In the genomic region with DNA sequence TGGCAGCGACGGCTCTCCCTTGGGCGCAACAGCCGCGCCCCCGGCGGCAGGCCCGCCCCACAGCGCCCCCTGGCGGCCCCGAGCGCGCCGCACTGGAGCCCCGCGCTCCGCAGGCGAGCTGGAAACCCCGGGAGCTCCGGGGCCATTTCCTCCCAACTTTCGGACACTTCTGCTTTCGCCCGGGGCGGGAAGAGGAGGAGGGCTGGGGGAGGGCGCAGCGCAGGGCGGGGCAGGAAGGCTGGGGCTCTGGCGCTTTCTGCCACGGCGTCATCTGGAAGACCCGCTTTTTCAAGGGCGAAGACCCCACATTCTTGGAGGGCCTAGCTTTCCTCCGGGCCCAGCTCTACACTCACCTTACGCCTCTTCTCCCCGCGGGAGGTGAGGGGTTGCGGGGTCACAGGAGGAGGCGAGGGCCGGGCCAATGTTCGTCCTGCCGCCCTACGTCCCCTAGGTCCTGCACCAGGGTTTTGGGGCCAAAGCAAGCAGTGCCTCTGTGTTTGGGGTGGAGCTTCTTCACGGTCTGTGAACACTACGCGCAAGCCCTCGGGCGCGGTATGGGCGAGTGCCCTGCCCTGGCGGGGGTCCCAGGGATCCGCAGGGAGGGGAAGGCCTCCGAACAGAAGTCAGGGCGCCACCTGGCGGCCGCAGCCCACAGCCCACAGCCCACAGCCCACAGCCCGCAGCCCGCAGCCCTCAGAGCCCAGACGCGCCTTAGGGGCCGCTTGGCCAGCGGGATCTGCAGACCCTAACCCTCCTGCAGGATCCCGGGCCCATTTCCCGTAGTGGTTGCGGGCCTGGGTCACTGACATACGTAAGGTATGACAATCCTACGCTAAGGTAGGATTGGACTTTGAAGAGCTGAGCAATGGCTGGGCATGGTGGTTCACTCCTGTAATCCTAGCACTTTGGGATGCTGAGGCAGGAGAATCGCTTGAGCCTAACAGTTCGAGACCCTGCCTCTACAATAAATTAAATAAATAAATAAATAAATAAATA, we compare ENCODE assay signal across 1 cellular context.
TF ChIP-seq lines count a peak whose summit lies in the region.

No MANE protein-coding gene starts in this region.

TF ChIP-seq in HepG2, 621 proteins besides CTCF, POLR2A, EP300 and RAD21 (continued from another document and continues in another):
- TF ChIP-seq REPIN1 (CRISPR knock-in tag; IDR thresholded peaks at IDR 0.05; ENCODE audit: borderline replicate concordance, low read depth) (peak; percentile 53), CC2D1A (CRISPR knock-in tag; IDR thresholded peaks at IDR 0.05) (no peak), ZNF24 (IDR thresholded peaks at IDR 0.05) (0 out of 2 replicates have a peak, but pooled peaks have one; percentile 34), SIN3A (IDR thresholded peaks at IDR 0.05; ENCODE audit: borderline replicate concordance, low read depth, low read length) (0 out of 2 replicates have a peak, but pooled peaks have one; percentile 19), BORCS8-MEF2B (CRISPR knock-in tag; IDR thresholded peaks at IDR 0.05) (peak; percentile 85), ZNF501 (CRISPR knock-in tag; IDR thresholded peaks at IDR 0.05) (peak; percentile 62; the same call in 1 of the 2 replicates), NFE2L1 (CRISPR knock-in tag; IDR thresholded peaks at IDR 0.05; ENCODE audit: borderline replicate concordance) (no peak), TARDBP (CRISPR knock-in tag; IDR thresholded peaks at IDR 0.05) (peak; percentile 17), CBX2 (IDR thresholded peaks at IDR 0.05; ENCODE audit: low read depth, low read length) (no peak), CBX2 (CRISPR knock-in tag; IDR thresholded peaks at IDR 0.05; ENCODE audit: low read depth) (no peak), SIN3B (IDR thresholded peaks at IDR 0.05; ENCODE audit: low read length) (no peak), ZFX (CRISPR knock-in tag; IDR thresholded peaks at IDR 0.05; ENCODE audit: low read depth) (peak; percentile 88), NRL (CRISPR knock-in tag; IDR thresholded peaks at IDR 0.05; ENCODE audit: borderline replicate concordance) (peak; percentile 20; the same call in 1 of the 2 replicates), ZNF430 (CRISPR knock-in tag; IDR thresholded peaks at IDR 0.05) (peak; percentile 81), ZNF563 (CRISPR knock-in tag; IDR thresholded peaks at IDR 0.05) (peak; percentile 73; the same call in 1 of the 2 replicates), SIX4 (CRISPR knock-in tag; IDR thresholded peaks at IDR 0.05) (no peak), KAT7 (CRISPR knock-in tag; IDR thresholded peaks at IDR 0.05; ENCODE audit: borderline replicate concordance) (no peak), EEA1 (CRISPR knock-in tag; IDR thresholded peaks at IDR 0.05; ENCODE audit: borderline replicate concordance) (no peak), PAWR (CRISPR knock-in tag; IDR thresholded peaks at IDR 0.05; ENCODE audit: borderline replicate concordance) (no peak), HOXA9 (CRISPR knock-in tag; IDR thresholded peaks at IDR 0.05; ENCODE audit: borderline replicate concordance) (no peak), ZKSCAN1 (IDR thresholded peaks at IDR 0.05; ENCODE audit: low read length) (no peak), MAZ (IDR thresholded peaks at IDR 0.05; ENCODE audit: borderline replicate concordance, low read depth, low read length) (peak; percentile 61; the same call in 1 of the 2 replicates), MAZ (CRISPR knock-in tag; IDR thresholded peaks at IDR 0.05; ENCODE audit: low read depth) (peak; percentile 78), CEBPG (CRISPR knock-in tag; IDR thresholded peaks at IDR 0.05) (no peak), ZNF33B (CRISPR knock-in tag; IDR thresholded peaks at IDR 0.05) (no peak), ZNF83 (CRISPR knock-in tag; IDR thresholded peaks at IDR 0.05; ENCODE audit: borderline replicate concordance) (no peak), PHF8 (CRISPR knock-in tag; IDR thresholded peaks at IDR 0.05) (peak; percentile 87), NR2F1 (CRISPR knock-in tag; IDR thresholded peaks at IDR 0.05) (peak; percentile 15 to 43; a peak in 1 of 4 replicates), ZNF160 (CRISPR knock-in tag; IDR thresholded peaks at IDR 0.05) (no peak), SCMH1 (CRISPR knock-in tag; IDR thresholded peaks at IDR 0.05; ENCODE audit: borderline replicate concordance) (no peak), TMF1 (CRISPR knock-in tag; IDR thresholded peaks at IDR 0.05; ENCODE audit: low read depth) (0 out of 2 replicates have a peak, but pooled peaks have one; percentile 32), ZNF598 (CRISPR knock-in tag; IDR thresholded peaks at IDR 0.05; ENCODE audit: borderline replicate concordance) (no peak; the same call in 1 of the 2 replicates)
- TF ChIP-seq, protein P1, sequence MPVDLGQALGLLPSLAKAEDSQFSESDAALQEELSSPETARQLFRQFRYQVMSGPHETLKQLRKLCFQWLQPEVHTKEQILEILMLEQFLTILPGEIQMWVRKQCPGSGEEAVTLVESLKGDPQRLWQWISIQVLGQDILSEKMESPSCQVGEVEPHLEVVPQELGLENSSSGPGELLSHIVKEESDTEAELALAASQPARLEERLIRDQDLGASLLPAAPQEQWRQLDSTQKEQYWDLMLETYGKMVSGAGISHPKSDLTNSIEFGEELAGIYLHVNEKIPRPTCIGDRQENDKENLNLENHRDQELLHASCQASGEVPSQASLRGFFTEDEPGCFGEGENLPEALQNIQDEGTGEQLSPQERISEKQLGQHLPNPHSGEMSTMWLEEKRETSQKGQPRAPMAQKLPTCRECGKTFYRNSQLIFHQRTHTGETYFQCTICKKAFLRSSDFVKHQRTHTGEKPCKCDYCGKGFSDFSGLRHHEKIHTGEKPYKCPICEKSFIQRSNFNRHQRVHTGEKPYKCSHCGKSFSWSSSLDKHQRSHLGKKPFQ (CRISPR knock-in tag; IDR thresholded peaks at IDR 0.05; ENCODE audit: insufficient replicate concordance), result peak; percentile 56
- TF ChIP-seq, protein P2, sequence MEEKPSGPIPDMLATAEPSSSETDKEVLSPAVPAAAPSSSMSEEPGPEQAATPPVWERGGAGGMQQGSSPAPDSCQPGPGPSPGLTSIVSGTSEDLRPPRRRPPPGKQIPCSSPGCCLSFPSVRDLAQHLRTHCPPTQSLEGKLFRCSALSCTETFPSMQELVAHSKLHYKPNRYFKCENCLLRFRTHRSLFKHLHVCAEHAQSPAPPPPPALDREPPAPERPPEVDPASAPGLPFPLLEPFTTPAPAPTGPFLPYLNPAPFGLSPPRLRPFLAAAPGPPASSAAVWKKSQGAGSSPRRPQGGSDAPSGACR (CRISPR knock-in tag; IDR thresholded peaks at IDR 0.05), result peak; percentile 18; the same call in 1 of the 2 replicates
- TF ChIP-seq, protein P3, sequence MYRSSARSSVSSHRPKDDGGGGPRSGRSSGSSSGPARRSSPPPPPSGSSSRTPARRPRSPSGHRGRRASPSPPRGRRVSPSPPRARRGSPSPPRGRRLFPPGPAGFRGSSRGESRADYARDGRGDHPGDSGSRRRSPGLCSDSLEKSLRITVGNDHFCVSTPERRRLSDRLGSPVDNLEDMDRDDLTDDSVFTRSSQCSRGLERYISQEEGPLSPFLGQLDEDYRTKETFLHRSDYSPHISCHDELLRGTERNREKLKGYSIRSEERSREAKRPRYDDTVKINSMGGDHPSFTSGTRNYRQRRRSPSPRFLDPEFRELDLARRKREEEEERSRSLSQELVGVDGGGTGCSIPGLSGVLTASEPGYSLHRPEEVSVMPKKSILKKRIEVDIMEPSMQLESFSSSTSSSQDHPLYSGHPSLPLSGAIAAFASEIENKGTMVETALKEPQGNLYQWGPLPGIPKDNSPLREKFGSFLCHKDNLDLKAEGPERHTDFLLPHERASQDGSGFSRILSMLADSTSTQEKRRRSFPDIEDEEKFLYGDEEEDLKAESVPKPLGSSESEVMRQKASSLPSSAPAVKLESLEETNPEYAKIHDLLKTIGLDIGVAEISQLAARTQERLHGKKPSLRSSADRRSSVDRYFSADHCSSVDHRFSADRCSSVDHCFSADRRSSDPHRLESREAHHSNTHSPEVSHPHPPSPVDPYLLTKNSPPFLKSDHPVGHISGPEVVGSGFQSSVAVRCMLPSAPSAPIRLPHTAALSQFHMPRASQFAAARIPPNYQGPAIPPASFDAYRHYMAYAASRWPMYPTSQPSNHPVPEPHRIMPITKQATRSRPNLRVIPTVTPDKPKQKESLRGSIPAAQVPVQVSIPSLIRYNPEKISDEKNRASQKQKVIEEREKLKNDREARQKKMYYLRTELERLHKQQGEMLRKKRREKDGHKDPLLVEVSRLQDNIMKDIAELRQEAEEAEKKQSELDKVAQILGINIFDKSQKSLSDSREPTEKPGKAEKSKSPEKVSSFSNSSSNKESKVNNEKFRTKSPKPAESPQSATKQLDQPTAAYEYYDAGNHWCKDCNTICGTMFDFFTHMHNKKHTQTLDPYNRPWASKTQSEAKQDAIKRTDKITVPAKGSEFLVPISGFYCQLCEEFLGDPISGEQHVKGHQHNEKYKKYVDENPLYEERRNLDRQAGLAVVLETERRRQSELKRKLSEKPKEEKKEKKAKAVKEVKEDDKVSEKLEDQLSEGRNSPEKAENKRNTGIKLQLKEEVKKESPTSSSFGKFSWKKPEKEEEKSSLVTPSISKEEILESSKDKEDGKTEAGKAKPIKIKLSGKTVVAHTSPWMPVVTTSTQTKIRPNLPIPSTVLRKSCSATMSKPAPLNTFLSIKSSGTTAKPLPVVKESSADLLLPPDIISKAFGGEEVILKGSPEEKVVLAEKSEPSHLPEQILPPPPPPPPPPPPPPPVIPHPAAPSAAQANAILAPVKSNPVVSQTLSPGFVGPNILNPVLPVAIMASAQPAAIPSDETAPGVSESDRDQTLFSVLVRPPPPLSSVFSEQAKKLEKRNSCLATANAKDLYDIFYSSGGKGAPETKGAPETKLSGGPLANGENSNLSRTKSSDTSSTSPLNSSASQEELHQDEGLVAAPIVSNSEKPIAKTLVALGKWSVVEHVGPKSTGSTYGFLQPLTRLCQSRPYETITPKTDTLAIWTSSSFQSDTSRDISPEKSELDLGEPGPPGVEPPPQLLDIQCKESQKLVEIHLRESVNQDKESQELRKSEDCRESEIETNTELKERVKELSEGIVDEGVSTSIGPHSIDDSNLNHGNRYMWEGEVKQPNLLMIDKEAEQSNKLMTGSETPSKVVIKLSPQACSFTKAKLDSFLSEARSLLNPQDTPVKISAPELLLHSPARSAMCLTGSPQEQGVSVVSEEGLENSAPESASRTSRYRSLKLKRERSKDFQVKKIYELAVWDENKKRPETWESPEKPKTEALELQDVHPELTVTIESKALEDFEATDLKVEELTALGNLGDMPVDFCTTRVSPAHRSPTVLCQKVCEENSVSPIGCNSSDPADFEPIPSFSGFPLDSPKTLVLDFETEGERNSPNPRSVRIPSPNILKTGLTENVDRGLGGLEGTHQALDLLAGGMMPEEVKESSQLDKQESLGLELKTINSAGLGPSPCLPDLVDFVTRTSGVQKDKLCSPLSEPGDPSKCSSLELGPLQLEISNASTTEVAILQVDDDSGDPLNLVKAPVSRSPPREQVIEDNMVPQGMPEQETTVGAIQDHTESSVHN (CRISPR knock-in tag; IDR thresholded peaks at IDR 0.05), result no peak; the same call in 1 of the 2 replicates
- TF ChIP-seq, protein P4, sequence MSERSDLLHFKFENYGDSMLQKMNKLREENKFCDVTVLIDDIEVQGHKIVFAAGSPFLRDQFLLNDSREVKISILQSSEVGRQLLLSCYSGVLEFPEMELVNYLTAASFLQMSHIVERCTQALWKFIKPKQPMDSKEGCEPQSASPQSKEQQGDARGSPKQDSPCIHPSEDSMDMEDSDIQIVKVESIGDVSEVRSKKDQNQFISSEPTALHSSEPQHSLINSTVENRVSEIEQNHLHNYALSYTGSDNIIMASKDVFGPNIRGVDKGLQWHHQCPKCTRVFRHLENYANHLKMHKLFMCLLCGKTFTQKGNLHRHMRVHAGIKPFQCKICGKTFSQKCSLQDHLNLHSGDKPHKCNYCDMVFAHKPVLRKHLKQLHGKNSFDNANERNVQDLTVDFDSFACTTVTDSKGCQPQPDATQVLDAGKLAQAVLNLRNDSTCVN (CRISPR knock-in tag; IDR thresholded peaks at IDR 0.05; ENCODE audit: borderline replicate concordance), result no peak
- TF ChIP-seq, protein P5, sequence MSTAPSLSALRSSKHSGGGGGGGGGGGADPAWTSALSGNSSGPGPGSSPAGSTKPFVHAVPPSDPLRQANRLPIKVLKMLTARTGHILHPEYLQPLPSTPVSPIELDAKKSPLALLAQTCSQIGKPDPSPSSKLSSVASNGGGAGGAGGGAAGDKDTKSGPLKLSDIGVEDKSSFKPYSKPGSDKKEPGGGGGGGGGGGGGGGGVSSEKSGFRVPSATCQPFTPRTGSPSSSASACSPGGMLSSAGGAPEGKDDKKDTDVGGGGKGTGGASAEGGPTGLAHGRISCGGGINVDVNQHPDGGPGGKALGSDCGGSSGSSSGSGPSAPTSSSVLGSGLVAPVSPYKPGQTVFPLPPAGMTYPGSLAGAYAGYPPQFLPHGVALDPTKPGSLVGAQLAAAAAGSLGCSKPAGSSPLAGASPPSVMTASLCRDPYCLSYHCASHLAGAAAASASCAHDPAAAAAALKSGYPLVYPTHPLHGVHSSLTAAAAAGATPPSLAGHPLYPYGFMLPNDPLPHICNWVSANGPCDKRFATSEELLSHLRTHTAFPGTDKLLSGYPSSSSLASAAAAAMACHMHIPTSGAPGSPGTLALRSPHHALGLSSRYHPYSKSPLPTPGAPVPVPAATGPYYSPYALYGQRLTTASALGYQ (CRISPR knock-in tag; IDR thresholded peaks at IDR 0.05), result no peak
- TF ChIP-seq, protein P6, sequence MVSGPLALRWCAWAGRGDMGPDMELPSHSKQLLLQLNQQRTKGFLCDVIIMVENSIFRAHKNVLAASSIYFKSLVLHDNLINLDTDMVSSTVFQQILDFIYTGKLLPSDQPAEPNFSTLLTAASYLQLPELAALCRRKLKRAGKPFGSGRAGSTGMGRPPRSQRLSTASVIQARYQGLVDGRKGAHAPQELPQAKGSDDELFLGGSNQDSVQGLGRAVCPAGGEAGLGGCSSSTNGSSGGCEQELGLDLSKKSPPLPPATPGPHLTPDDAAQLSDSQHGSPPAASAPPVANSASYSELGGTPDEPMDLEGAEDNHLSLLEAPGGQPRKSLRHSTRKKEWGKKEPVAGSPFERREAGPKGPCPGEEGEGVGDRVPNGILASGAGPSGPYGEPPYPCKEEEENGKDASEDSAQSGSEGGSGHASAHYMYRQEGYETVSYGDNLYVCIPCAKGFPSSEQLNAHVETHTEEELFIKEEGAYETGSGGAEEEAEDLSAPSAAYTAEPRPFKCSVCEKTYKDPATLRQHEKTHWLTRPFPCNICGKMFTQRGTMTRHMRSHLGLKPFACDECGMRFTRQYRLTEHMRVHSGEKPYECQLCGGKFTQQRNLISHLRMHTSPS (CRISPR knock-in tag; IDR thresholded peaks at IDR 0.05; ENCODE audit: low read depth), result peak; percentile 42; the same call in 1 of the 2 replicates
- TF ChIP-seq, protein P7, sequence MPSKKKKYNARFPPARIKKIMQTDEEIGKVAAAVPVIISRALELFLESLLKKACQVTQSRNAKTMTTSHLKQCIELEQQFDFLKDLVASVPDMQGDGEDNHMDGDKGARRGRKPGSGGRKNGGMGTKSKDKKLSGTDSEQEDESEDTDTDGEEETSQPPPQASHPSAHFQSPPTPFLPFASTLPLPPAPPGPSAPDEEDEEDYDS (CRISPR knock-in tag; IDR thresholded peaks at IDR 0.05), result peak; percentile 25; the same call in 1 of the 2 replicates
- TF ChIP-seq, protein P8, sequence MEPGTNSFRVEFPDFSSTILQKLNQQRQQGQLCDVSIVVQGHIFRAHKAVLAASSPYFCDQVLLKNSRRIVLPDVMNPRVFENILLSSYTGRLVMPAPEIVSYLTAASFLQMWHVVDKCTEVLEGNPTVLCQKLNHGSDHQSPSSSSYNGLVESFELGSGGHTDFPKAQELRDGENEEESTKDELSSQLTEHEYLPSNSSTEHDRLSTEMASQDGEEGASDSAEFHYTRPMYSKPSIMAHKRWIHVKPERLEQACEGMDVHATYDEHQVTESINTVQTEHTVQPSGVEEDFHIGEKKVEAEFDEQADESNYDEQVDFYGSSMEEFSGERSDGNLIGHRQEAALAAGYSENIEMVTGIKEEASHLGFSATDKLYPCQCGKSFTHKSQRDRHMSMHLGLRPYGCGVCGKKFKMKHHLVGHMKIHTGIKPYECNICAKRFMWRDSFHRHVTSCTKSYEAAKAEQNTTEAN (CRISPR knock-in tag; conservative IDR thresholded peaks at IDR 0.05), result 0 out of 2 replicates have a peak, but pooled peaks have one; percentile 36
